ENCODE assay signal across 30 cellular contexts in the genomic region with DNA sequence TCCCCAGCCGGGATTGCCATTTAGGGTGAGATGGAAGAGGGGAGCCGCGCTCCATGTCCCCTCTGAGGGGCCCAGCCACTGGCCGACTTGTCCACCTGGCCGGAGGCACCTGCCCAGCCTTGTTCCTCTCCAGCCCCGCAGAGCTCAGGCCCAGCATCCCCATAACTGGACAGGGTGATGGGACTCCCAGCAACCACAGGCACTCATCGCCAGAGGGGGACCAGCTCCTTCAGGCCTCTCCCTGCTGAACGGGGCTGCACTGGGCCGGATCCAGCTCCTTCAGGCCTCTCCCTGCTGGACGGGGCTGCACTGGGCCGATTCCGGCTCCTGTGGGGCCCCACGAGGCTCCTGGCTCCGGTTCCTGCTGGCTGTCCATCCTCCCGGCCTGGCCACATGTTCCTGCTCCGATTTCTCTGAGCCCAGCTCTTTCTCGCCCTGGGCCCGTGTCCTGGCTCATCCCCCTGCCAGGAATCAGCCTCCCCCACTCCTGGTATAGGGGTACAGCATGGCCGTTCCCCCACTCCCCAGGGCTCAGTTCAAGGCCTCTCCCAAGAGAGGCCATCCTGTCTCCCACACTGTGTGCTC. TPM values are rescaled to one million over a fixed set of nuclear protein-coding genes. Genes with fewer than 3 reads are reported as not detected.
"Had no signal": no experiment of that assay in that cellular context is flagged by ENCODE, and none has a peak within 500 bp of the region (broad histone marks: within the 10 kb centered on the region; RNA-seq: fewer than 3 reads in every experiment).

No MANE protein-coding gene starts in this region.

- FAIRE-seq: bronchial epithelial cell had no signal

- H3K27me3 ChIP-seq: ascending aorta, brain microvascular endothelial cell, foreskin keratinocyte had no signal

- H3K36me3 Mint-ChIP-seq: activated naive CD4-positive, alpha-beta T cell treated with anti-CD3 and anti-CD28 coated beads, Interleukin-2, amount 10 ng/mL, durations not matched to agents 7 days and 5 days; activated naive CD4-positive, alpha-beta T cell treated with anti-CD3 and anti-CD28 coated beads, Interleukin-2, amount 50 U/mL, for 72 hours; activated naive CD8-positive, alpha-beta T cell treated with anti-CD3 and anti-CD28 coated beads, Interleukin-2, amount 10 ng/mL, durations not matched to agents 7 days and 5 days had no signal

- H3K4me1 ChIP-seq: ascending aorta, foreskin keratinocyte, gastrocnemius medialis had no signal

- H3K4me1 Mint-ChIP-seq: activated CD4-positive, alpha-beta memory T cell treated with anti-CD3 and anti-CD28 coated beads, Interleukin-2, amount 10 ng/mL, durations not matched to agents 7 days and 5 days; activated CD4-positive, alpha-beta T cell treated with anti-CD3 and anti-CD28 coated beads, Interleukin-2, amount 10 ng/mL, durations not matched to agents 7 days and 5 days; activated naive CD4-positive, alpha-beta T cell treated with anti-CD3 and anti-CD28 coated beads, Interleukin-2, amount 10 ng/mL, durations not matched to agents 7 days and 5 days; activated naive CD8-positive, alpha-beta T cell treated with anti-CD3 and anti-CD28 coated beads, Interleukin-2, amount 10 ng/mL, durations not matched to agents 7 days and 5 days; central memory CD8-positive, alpha-beta T cell had no signal

- H3K9me3 ChIP-seq: ascending aorta, gastrocnemius medialis had no signal

- H3K4me3 Mint-ChIP-seq: activated CD4-positive, alpha-beta memory T cell treated with anti-CD3 and anti-CD28 coated beads, Interleukin-2, amount 10 ng/mL, durations not matched to agents 7 days and 5 days; activated CD4-positive, alpha-beta T cell treated with anti-CD3 and anti-CD28 coated beads, Interleukin-2, amount 10 ng/mL, durations not matched to agents 7 days and 5 days; activated naive CD4-positive, alpha-beta T cell treated with anti-CD3 and anti-CD28 coated beads, Interleukin-2, amount 10 ng/mL, durations not matched to agents 7 days and 5 days; activated naive CD8-positive, alpha-beta T cell treated with anti-CD3 and anti-CD28 coated beads, Interleukin-2, amount 10 ng/mL, durations not matched to agents 7 days and 5 days; activated T-cell treated with anti-CD3 and anti-CD28 coated beads, Interleukin-2, amount 50 U/mL, for 24 hours; activated T-cell treated with anti-CD3 and anti-CD28 coated beads, Interleukin-2, amount 50 U/mL, for 72 hours; central memory CD8-positive, alpha-beta T cell; dendritic cell treated with granulocyte-macrophage colony-stimulating factor and Interleukin-4, amounts not matched to agents 40 ng/mL and 50 ng/mL, for 4 days; endodermal cell had no signal

- H3K36me3 ChIP-seq: ascending aorta, brain microvascular endothelial cell, gastrocnemius medialis had no signal

- H3K4me3 ChIP-seq: ascending aorta, coronary artery, dorsolateral prefrontal cortex, gastrocnemius medialis had no signal

- H3K9me3 Mint-ChIP-seq: activated CD4-positive, alpha-beta memory T cell treated with anti-CD3 and anti-CD28 coated beads, Interleukin-2, amount 10 ng/mL, durations not matched to agents 7 days and 5 days; activated CD4-positive, alpha-beta T cell treated with anti-CD3 and anti-CD28 coated beads, Interleukin-2, amount 10 ng/mL, durations not matched to agents 7 days and 5 days; activated naive CD4-positive, alpha-beta T cell treated with anti-CD3 and anti-CD28 coated beads, Interleukin-2, amount 10 ng/mL, durations not matched to agents 7 days and 5 days; activated naive CD4-positive, alpha-beta T cell treated with anti-CD3 and anti-CD28 coated beads, Interleukin-2, amount 50 U/mL, for 72 hours; activated naive CD8-positive, alpha-beta T cell treated with anti-CD3 and anti-CD28 coated beads, Interleukin-2, amount 10 ng/mL, durations not matched to agents 7 days and 5 days; activated T-cell treated with anti-CD3 and anti-CD28 coated beads, Interleukin-2, amount 50 U/mL, for 24 hours; activated T-cell treated with anti-CD3 and anti-CD28 coated beads, Interleukin-2, amount 50 U/mL, for 72 hours; central memory CD8-positive, alpha-beta T cell; dendritic cell treated with granulocyte-macrophage colony-stimulating factor and Interleukin-4, amounts not matched to agents 40 ng/mL and 50 ng/mL, for 4 days; endodermal cell had no signal

- ATAC-seq: activated naive CD4-positive, alpha-beta T cell treated with anti-CD3 and anti-CD28 coated beads, Interleukin-2, amount 50 U/mL, for 72 hours; activated T-cell treated with anti-CD3 and anti-CD28 coated beads, Interleukin-2, amount 50 U/mL, for 72 hours; esophagus mucosa; foreskin keratinocyte; gastrocnemius medialis had no signal

- H3K27me3 Mint-ChIP-seq: activated CD4-positive, alpha-beta memory T cell treated with anti-CD3 and anti-CD28 coated beads, Interleukin-2, amount 10 ng/mL, durations not matched to agents 7 days and 5 days; activated CD4-positive, alpha-beta T cell treated with anti-CD3 and anti-CD28 coated beads, Interleukin-2, amount 10 ng/mL, durations not matched to agents 7 days and 5 days; activated naive CD8-positive, alpha-beta T cell treated with anti-CD3 and anti-CD28 coated beads, Interleukin-2, amount 10 ng/mL, durations not matched to agents 7 days and 5 days; central memory CD8-positive, alpha-beta T cell had no signal

- DNase-seq: activated CD4-positive, alpha-beta memory T cell treated with anti-CD3 and anti-CD28 coated beads, Interleukin-2, amount 10 ng/mL, durations not matched to agents 7 days and 5 days; activated CD4-positive, alpha-beta T cell treated with anti-CD3 and anti-CD28 coated beads for 1 hour; activated CD4-positive, alpha-beta T cell treated with anti-CD3 and anti-CD28 coated beads for 4 hours; activated CD4-positive, alpha-beta T cell treated with anti-CD3 and anti-CD28 coated beads, Interleukin-2, amount 10 ng/mL, durations not matched to agents 7 days and 5 days; activated CD4-positive, alpha-beta T cell treated with anti-CD3 and anti-CD28 coated beads, Interleukin-2, amount 50 U/mL, for 4 hours; activated CD8-positive, alpha-beta memory T cell treated with anti-CD3 and anti-CD28 coated beads, Interleukin-2, amount 50 U/mL, for 48 hours; activated gamma-delta T cell; activated naive CD4-positive, alpha-beta T cell; activated naive CD4-positive, alpha-beta T cell treated with anti-CD3 and anti-CD28 coated beads, Interleukin-2, amount 10 ng/mL, durations not matched to agents 7 days and 5 days; activated naive CD8-positive, alpha-beta T cell treated with anti-CD3 and anti-CD28 coated beads, Interleukin-2, amount 10 ng/mL, durations not matched to agents 7 days and 5 days; activated T-cell treated with anti-CD3 and anti-CD28 coated beads for 4 hours; activated T-cell treated with anti-CD3 and anti-CD28 coated beads, Interleukin-2, amount 50 U/mL, for 24 hours; activated T-cell treated with anti-CD3 and anti-CD28 coated beads, Interleukin-2, amount 50 U/mL, for 72 hours; brain microvascular endothelial cell; dorsolateral prefrontal cortex; effector memory CD4-positive, alpha-beta T cell; foreskin keratinocyte; gastrocnemius medialis; glutamatergic neuron; T-helper 2 cell had no signal

- H3K27ac ChIP-seq: ascending aorta, brain microvascular endothelial cell, coronary artery, dorsolateral prefrontal cortex, foreskin keratinocyte, gastrocnemius medialis had no signal

- H3K27ac Mint-ChIP-seq: activated CD4-positive, alpha-beta memory T cell treated with anti-CD3 and anti-CD28 coated beads, Interleukin-2, amount 10 ng/mL, durations not matched to agents 7 days and 5 days; activated CD4-positive, alpha-beta T cell treated with anti-CD3 and anti-CD28 coated beads, Interleukin-2, amount 10 ng/mL, durations not matched to agents 7 days and 5 days; activated naive CD4-positive, alpha-beta T cell treated with anti-CD3 and anti-CD28 coated beads, Interleukin-2, amount 10 ng/mL, durations not matched to agents 7 days and 5 days; activated naive CD4-positive, alpha-beta T cell treated with anti-CD3 and anti-CD28 coated beads, Interleukin-2, amount 50 U/mL, for 72 hours; activated naive CD8-positive, alpha-beta T cell treated with anti-CD3 and anti-CD28 coated beads, Interleukin-2, amount 10 ng/mL, durations not matched to agents 7 days and 5 days; activated T-cell treated with anti-CD3 and anti-CD28 coated beads, Interleukin-2, amount 50 U/mL, for 24 hours; activated T-cell treated with anti-CD3 and anti-CD28 coated beads, Interleukin-2, amount 50 U/mL, for 72 hours; dendritic cell treated with granulocyte-macrophage colony-stimulating factor and Interleukin-4, amounts not matched to agents 40 ng/mL and 50 ng/mL, for 4 days; endodermal cell had no signal

RNA-seq across cellular contexts. Expression of a gene that starts 56.1 kb away (rescaled TPM):
- total RNA-seq: activated CD4-positive, alpha-beta memory T cell treated with anti-CD3 and anti-CD28 coated beads, Interleukin-2, amount 10 ng/mL, durations not matched to agents 7 days and 5 days; activated CD4-positive, alpha-beta T cell treated with anti-CD3 and anti-CD28 coated beads, Interleukin-2, amount 10 ng/mL, durations not matched to agents 7 days and 5 days; activated naive CD4-positive, alpha-beta T cell treated with anti-CD3 and anti-CD28 coated beads, Interleukin-2, amount 50 U/mL, for 72 hours; activated naive CD8-positive, alpha-beta T cell treated with anti-CD3 and anti-CD28 coated beads, Interleukin-2, amount 10 ng/mL, durations not matched to agents 7 days and 5 days; activated T-cell treated with anti-CD3 and anti-CD28 coated beads, Interleukin-2, amount 50 U/mL, for 72 hours; ascending aorta; bronchial epithelial cell; epithelial cell of proximal tubule; esophagus mucosa; foreskin keratinocyte; gastrocnemius medialis; T-helper 1 cell treated with Interleukin-12 subunit alpha and Interleukin-12 subunit beta and Interleukin-4 antibody, amounts not matched to agents 30 ng/mL and 1 ng/mL, for 36 hours had no signal
- polyA plus RNA-seq: foreskin keratinocyte had no signal
